In the genomic region with DNA sequence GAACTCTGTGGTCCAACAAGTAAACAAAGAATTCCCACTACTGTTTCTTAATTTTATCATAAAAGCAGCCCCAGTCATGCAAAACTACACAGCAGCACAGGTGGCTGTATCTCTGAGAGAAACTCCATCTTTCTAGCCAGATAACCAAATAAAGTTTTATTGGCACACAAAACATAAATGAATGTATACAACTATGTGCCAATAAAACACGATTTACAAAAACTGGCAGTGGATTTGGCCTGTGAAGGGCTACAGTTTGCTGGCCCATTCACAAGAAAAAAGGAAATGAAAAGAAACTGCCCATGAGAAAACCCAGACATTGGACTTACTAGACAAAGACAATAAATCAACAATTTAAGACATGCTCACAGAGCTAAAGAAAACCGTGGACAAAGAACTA, we compare ENCODE assay signal across 31 cellular contexts.
"Had no signal": no experiment of that assay in that cellular context is flagged by ENCODE, and none has a peak within 500 bp of the region (broad histone marks: within the 10 kb centered on the region; RNA-seq: fewer than 3 reads in every experiment).

No MANE protein-coding gene starts in this region.

- H3K4me3 ChIP-seq: ascending aorta, cardiac muscle cell, colonic mucosa had no signal

- H3K9me3 ChIP-seq: colonic mucosa had no signal

- ATAC-seq: activated CD8-positive, alpha-beta T cell treated with anti-CD3 and anti-CD28 coated beads for 36 hours; activated naive CD8-positive, alpha-beta T cell treated with anti-CD3 and anti-CD28 coated beads, Interleukin-2, amount 50 U/mL, for 24 hours; activated T-cell treated with anti-CD3 and anti-CD28 coated beads, Interleukin-2, amount 50 U/mL, for 4 hours; activated T-cell treated with anti-CD3 and anti-CD28 coated beads, Interleukin-2, amount 50 U/mL, for 72 hours; activated T-helper 17 cell treated with anti-CD3 and anti-CD28 coated beads, Interleukin-2, amount 50 U/mL, for 72 hours had no signal

- H3K36me3 ChIP-seq: cardiac muscle cell, colonic mucosa had no signal

- DNase-seq: activated B cell treated with CpG ODN at 0.5 μM for 24 hours; activated CD4-positive, alpha-beta memory T cell treated with anti-CD3 and anti-CD28 coated beads for 36 hours; activated CD4-positive, alpha-beta T cell treated with anti-CD3 and anti-CD28 coated beads for 4 hours; activated CD4-positive, alpha-beta T cell treated with anti-CD3 and anti-CD28 coated beads, Interleukin-2, amount 10 ng/mL, durations not matched to agents 24 days and 14 days; activated CD4-positive, alpha-beta T cell treated with anti-CD3 and anti-CD28 coated beads, Interleukin-2, amount 50 U/mL, for 1 hour; activated CD4-positive, alpha-beta T cell treated with anti-CD3 and anti-CD28 coated beads, Interleukin-2, amount 50 U/mL, for 4 hours; activated CD4-positive, CD25-positive, alpha-beta regulatory T cell treated with anti-CD3 and anti-CD28 coated beads, Interleukin-2, amount 50 U/mL, for 72 hours; activated CD8-positive, alpha-beta memory T cell treated with anti-CD3 and anti-CD28 coated beads, Interleukin-2, amount 50 U/mL, for 4 hours; activated CD8-positive, alpha-beta T cell treated with anti-CD3 and anti-CD28 coated beads for 36 hours; activated effector memory CD4-positive, alpha-beta T cell treated with anti-CD3 and anti-CD28 coated beads, Interleukin-2, amount 50 U/mL, for 16 hours; activated naive CD4-positive, alpha-beta T cell treated with anti-CD3 and anti-CD28 coated beads, Interleukin-2, amount 10 ng/mL, durations not matched to agents 7 days and 5 days; activated naive CD4-positive, alpha-beta T cell treated with Interleukin-2 at 50 U/mL for 16 hours; activated naive CD8-positive, alpha-beta T cell treated with anti-CD3 and anti-CD28 coated beads, Interleukin-2, amount 10 ng/mL, durations not matched to agents 7 days and 5 days; activated naive CD8-positive, alpha-beta T cell treated with anti-CD3 and anti-CD28 coated beads, Interleukin-2, amount 50 U/mL, for 24 hours; activated T-cell treated with anti-CD3 and anti-CD28 coated beads for 4 hours; activated T-cell treated with anti-CD3 and anti-CD28 coated beads, Interleukin-2, amount 50 U/mL, for 1 hour; activated T-cell treated with anti-CD3 and anti-CD28 coated beads, Interleukin-2, amount 50 U/mL, for 4 hours; activated T-cell treated with anti-CD3 and anti-CD28 coated beads, Interleukin-2, amount 50 U/mL, for 72 hours; amygdala; anterior cingulate cortex; caudate nucleus; cerebellar nuclear complex; colonic mucosa; T-helper 2 cell; T-helper 9 cell had no signal

- H3K4me1 ChIP-seq: ascending aorta, colonic mucosa had no signal

- H3K27ac ChIP-seq: ascending aorta, cardiac muscle cell, colonic mucosa, VCaP had no signal

- FAIRE-seq: bronchial epithelial cell, TTC549 had no signal

- H3K27me3 ChIP-seq: ascending aorta, cardiac muscle cell, colonic mucosa had no signal
